Comparison of ENCODE assay signal across 8 cellular contexts in genomic region chr19:49665301-49666119, GRCh38. TPM values are rescaled to one million over a fixed set of nuclear protein-coding genes. Genes with fewer than 3 reads are reported as not detected.
DNase-seq lines count a peak whose midpoint lies in the region; ATAC-seq and TF ChIP-seq lines count a peak whose summit lies in the region.

A gene with protein sequence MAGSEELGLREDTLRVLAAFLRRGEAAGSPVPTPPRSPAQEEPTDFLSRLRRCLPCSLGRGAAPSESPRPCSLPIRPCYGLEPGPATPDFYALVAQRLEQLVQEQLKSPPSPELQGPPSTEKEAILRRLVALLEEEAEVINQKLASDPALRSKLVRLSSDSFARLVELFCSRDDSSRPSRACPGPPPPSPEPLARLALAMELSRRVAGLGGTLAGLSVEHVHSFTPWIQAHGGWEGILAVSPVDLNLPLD (plus strand): TSS chr19:49665933. CDS start chr19:49666693, 760 bp downstream.
A gene with protein sequence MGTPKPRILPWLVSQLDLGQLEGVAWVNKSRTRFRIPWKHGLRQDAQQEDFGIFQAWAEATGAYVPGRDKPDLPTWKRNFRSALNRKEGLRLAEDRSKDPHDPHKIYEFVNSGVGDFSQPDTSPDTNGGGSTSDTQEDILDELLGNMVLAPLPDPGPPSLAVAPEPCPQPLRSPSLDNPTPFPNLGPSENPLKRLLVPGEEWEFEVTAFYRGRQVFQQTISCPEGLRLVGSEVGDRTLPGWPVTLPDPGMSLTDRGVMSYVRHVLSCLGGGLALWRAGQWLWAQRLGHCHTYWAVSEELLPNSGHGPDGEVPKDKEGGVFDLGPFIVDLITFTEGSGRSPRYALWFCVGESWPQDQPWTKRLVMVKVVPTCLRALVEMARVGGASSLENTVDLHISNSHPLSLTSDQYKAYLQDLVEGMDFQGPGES (minus strand): TSS chr19:49665857. CDS start chr19:49664838, 1,019 bp downstream.

- DNase-seq in ACHN, result peak; percentile 95
- peak; percentile 91 for DNase-seq in NCI-H226
- peak; percentile 94 for DNase-seq in mammary epithelial cell
- DNase-seq in iPS-NIHi11 (ENCODE audit: low spot score), result peak; percentile 93

- no peak for TF ChIP-seq CTCF in WI38 (IDR thresholded peaks at IDR 0.05; ENCODE audit: low read depth, low read length)
- TF ChIP-seq CTCF in mammary epithelial cell (conservative IDR thresholded peaks at IDR 0.05 in 1 of 2, IDR thresholded peaks at IDR 0.05 in 1 of 2; ENCODE audit: extremely low read depth in 1 of 2, insufficient read depth in 1 of 2, low read depth in 1 of 2, low read length in 2 of 2), result no peak

- CTCF ChIA-PET in mammary epithelial cell (lab: Charles Lee; ENCODE audit: low non-redundant PET), result no interaction called here

- 4% methylated on average over 39 of the region's 52 CpGs for WGBS in mammary epithelial cell (ENCODE audit: low coverage, missing lambda C conversion rate)

- peak within 1 kb of the TSS; percentile 80 for H3K27ac ChIP-seq in mammary epithelial cell (ENCODE audit: insufficient read depth, low read depth, low read length)
- H3K27ac ChIP-seq in skin epidermis, result peak within 1 kb of the TSS; percentile 58 to 95 (median 84)

- peaks cover 15% of the 10 kb centered on the region for H3K4me1 ChIP-seq in mammary epithelial cell (ENCODE audit: insufficient read depth, low read length)

- dilution Hi-C loops in mammary epithelial cell (cut with HindIII; ENCODE audit: low sequenced_read_pairs), result no loop called here

- no peaks in the 10 kb centered on the region for H3K9me3 ChIP-seq in mammary epithelial cell (replicated peaks; ENCODE audit: insufficient read depth, low read length)

- peaks cover 14% of the 10 kb centered on the region for H3K36me3 ChIP-seq in mammary epithelial cell (ENCODE audit: insufficient read depth, low read length)

- H4K20me1 ChIP-seq in mammary epithelial cell (ENCODE audit: insufficient read depth, low read length), result no peaks in the 10 kb centered on the region

- ATAC-seq in GM18870 (IDR thresholded peaks at IDR 0.05; ENCODE audit: unreplicated experiment) (peak; percentile 68), HG03108 (IDR thresholded peaks at IDR 0.05; ENCODE audit: unreplicated experiment) (peak; percentile 68)

- intact Hi-C loops in mammary epithelial cell (cut with micrococcal nuclease), result loop anchor here (1.0 kb wide), 2 partner anchors 11 to 24 kb away; no protein-coding TSS in a partner anchor

- TSS peak; percentile 59 for BruUV-seq in mammary epithelial cell (replicated peaks; lab: Mats Ljungman, UMichigan)

- peaks cover 59% of the 10 kb centered on the region for H3K79me2 ChIP-seq in mammary epithelial cell (ENCODE audit: insufficient read depth, low read length)

- H3K27me3 ChIP-seq in mammary epithelial cell (ENCODE audit: insufficient read depth, low read length), result no peaks in the 10 kb centered on the region

- H3K4me3 ChIP-seq in WI38 (ENCODE audit: low read depth, low read length) (peak within 1 kb of the TSS; percentile 96), mammary epithelial cell (replicated peaks in 1 of 3; ENCODE audit: insufficient read depth in 1 of 3, low read depth in 2 of 3, low read length in 3 of 3) (peak within 1 kb of the TSS; percentile 52 to 90 (median 81)), skin epidermis (peak within 1 kb of the TSS; percentile 47 to 87 (median 78))

- in situ Hi-C loops in ACHN (cut with HindIII; ENCODE audit: low pct_ligation_motif_present, low pct_unique_long_range_greater_than_20kb, low sequenced_read_pairs) (no loop called here), mammary epithelial cell (cut with MboI; ENCODE audit: low sequenced_read_pairs in 2 of 2) (no loop called here)

- H2AFZ ChIP-seq in mammary epithelial cell (ENCODE audit: low read depth, low read length), result peak within 1 kb of the TSS; percentile 85

- peak within 1 kb of the TSS; percentile 96 for H3K4me2 ChIP-seq in mammary epithelial cell (ENCODE audit: insufficient read depth, low read depth, low read length)

- H3K9ac ChIP-seq in mammary epithelial cell (ENCODE audit: insufficient read depth, low read length), result peak within 1 kb of the TSS; percentile 92

RNA-seq across cellular contexts. Expression of the first gene that starts in this region (rescaled TPM):
- total RNA-seq in mammary epithelial cell, result 10 to 100 TPM in 1 of 2 donors, 1 to 10 TPM in 1; 4.3 to 43.1 TPM
- polyA plus RNA-seq in mammary epithelial cell, result 24.8 TPM
- 10.5 TPM for polyA minus RNA-seq in mammary epithelial cell

RNA-seq across cellular contexts. Expression of the second gene that starts in this region (rescaled TPM):
- total RNA-seq in mammary epithelial cell, result 10 to 100 TPM; 39.7 to 94.2 TPM
- 67.8 TPM for polyA plus RNA-seq in mammary epithelial cell
- polyA minus RNA-seq in mammary epithelial cell, result 36.3 TPM

Comparison
In these comparisons a context has a peak if more than half of its experiments do, and no peak if none do; other contexts are left out.
1. Peak in every context shown above with its lines: DNase-seq, ATAC-seq, H3K4me3 ChIP-seq and H3K27ac ChIP-seq.